ENCODE assay signal across 27 cellular contexts in the genomic region with DNA sequence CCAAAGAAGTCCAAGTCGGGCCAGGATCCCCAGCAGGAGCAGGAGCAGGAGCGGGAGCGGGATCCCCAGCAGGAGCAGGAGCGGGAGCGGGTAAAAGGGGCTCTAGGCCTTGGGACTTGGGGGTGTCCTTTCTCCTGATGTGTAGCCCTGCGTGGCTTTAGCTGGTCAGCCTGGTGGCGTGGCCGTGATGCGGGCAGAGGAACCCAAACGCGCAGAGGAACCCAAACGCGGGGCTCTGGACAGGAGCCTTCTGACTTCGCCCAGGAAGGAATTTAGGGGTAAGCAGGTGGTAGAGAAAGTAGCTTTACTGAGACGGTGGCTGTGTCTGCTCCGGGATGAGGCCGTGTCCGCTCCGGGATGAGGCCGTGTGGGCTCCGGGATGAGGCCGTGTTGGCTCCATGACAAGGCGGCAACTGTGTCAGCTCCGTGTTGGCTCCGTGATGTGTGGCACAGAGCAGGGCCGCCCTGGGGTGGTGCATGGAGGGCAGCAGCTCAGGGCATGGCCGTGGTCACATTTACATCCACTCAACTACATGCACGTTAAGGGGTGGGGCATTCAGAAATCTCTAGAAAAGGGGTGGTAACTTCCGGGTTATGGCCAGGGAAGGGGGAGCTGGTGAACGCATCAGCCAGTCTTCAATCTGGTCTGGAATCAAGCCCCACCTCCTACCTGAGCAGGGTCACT. TPM values are rescaled to one million over a fixed set of nuclear protein-coding genes. Genes with fewer than 3 reads are reported as not detected.
"Had no signal": no experiment of that assay in that cellular context is flagged by ENCODE, and none has a peak within 500 bp of the region (broad histone marks: within the 10 kb centered on the region; RNA-seq: fewer than 3 reads in every experiment).

No MANE protein-coding gene starts in this region.

- H3K27ac Mint-ChIP-seq: activated B cell treated with CpG ODN at 0.5 μM for 24 hours; activated CD4-positive, alpha-beta memory T cell treated with anti-CD3 and anti-CD28 coated beads for 36 hours; activated naive CD8-positive, alpha-beta T cell; activated T-helper 1 cell treated with anti-CD3 and anti-CD28 coated beads, Interleukin-12 subunit alpha, Interleukin-12 subunit beta, Interleukin-2, Interleukin-4 antibody, amounts not matched to agents 30 ng/mL and 10 ng/mL and 1 ng/mL, durations not matched to agents 14 hours and 24 hours and 36 hours; T-helper 2 cell treated with Interferon-gamma antibody and Interleukin-4, amounts not matched to agents 5 μg/mL and 100 μg/mL, for 36 hours had no signal

- H3K9me3 ChIP-seq: gastrocnemius medialis, thyroid gland had no signal

- H3K9me3 Mint-ChIP-seq: activated B cell treated with CpG ODN at 0.5 μM for 24 hours; activated CD4-positive, alpha-beta memory T cell treated with anti-CD3 and anti-CD28 coated beads for 36 hours; activated T-helper 1 cell treated with anti-CD3 and anti-CD28 coated beads, Interleukin-12 subunit alpha, Interleukin-12 subunit beta, Interleukin-2, Interleukin-4 antibody, amounts not matched to agents 30 ng/mL and 10 ng/mL and 1 ng/mL, durations not matched to agents 14 hours and 24 hours and 36 hours; T-helper 2 cell treated with Interferon-gamma antibody and Interleukin-4, amounts not matched to agents 5 μg/mL and 100 μg/mL, for 36 hours had no signal

- H3K36me3 Mint-ChIP-seq: activated CD4-positive, alpha-beta memory T cell treated with anti-CD3 and anti-CD28 coated beads for 36 hours; activated naive CD8-positive, alpha-beta T cell had no signal

- H3K36me3 ChIP-seq: thyroid gland had no signal

- DNase-seq: activated B cell treated with CpG ODN at 0.5 μM for 24 hours; activated CD4-positive, alpha-beta memory T cell treated with anti-CD3 and anti-CD28 coated beads for 36 hours; activated CD4-positive, alpha-beta T cell treated with anti-CD3 and anti-CD28 coated beads for 4 hours; activated gamma-delta T cell treated with Interleukin-2 at 50 U/mL for 16 hours; activated T-cell treated with anti-CD3 and anti-CD28 coated beads for 4 hours; cerebellar nuclear complex; cortex of kidney; gastrocnemius medialis; head of caudate nucleus; midbrain; occipital lobe; retina; stimulated activated CD4-positive, alpha-beta T cell treated with anti-CD3 and anti-CD28 coated beads, Interleukin-12 subunit alpha, Interleukin-12 subunit beta, amount 100 ng/mL, for 4 hours; stimulated activated CD4-positive, alpha-beta T cell treated with anti-CD3 and anti-CD28 coated beads, Interleukin-1b, Interleukin-23, amount 100 ng/mL, for 48 hours; stimulated activated CD8-positive, alpha-beta memory T cell treated with anti-CD3 and anti-CD28 coated beads, Interleukin-4, amount 100 ng/mL, for 48 hours; stimulated activated naive CD4-positive, alpha-beta T cell treated with Interleukin-2 at 50 U/mL for 16 hours; thyroid gland had no signal

- H3K4me1 Mint-ChIP-seq: activated B cell treated with CpG ODN at 0.5 μM for 24 hours had no signal

- H3K4me3 ChIP-seq: gastrocnemius medialis, thyroid gland had no signal

- H3K4me3 Mint-ChIP-seq: activated B cell treated with CpG ODN at 0.5 μM for 24 hours; activated CD4-positive, alpha-beta memory T cell treated with anti-CD3 and anti-CD28 coated beads for 36 hours; activated naive CD8-positive, alpha-beta T cell; activated T-helper 1 cell treated with anti-CD3 and anti-CD28 coated beads, Interleukin-12 subunit alpha, Interleukin-12 subunit beta, Interleukin-2, Interleukin-4 antibody, amounts not matched to agents 30 ng/mL and 10 ng/mL and 1 ng/mL, durations not matched to agents 14 hours and 24 hours and 36 hours; T-helper 2 cell treated with Interferon-gamma antibody and Interleukin-4, amounts not matched to agents 5 μg/mL and 100 μg/mL, for 36 hours had no signal

- H3K27me3 ChIP-seq: gastrocnemius medialis, thyroid gland had no signal

- H3K27ac ChIP-seq: gastrocnemius medialis, thyroid gland had no signal

- H3K27me3 Mint-ChIP-seq: activated B cell treated with CpG ODN at 0.5 μM for 24 hours; activated CD4-positive, alpha-beta memory T cell treated with anti-CD3 and anti-CD28 coated beads for 36 hours; activated naive CD8-positive, alpha-beta T cell had no signal

- ATAC-seq: esophagus mucosa, gastrocnemius medialis, left lobe of liver had no signal

RNA-seq across cellular contexts. Expression of gene NOTUM, which starts 35.9 kb away (rescaled TPM):
- total RNA-seq: activated B cell treated with CpG ODN at 0.5 μM for 24 hours, bronchial epithelial cell, esophagus mucosa, posterior vena cava, subcutaneous adipose tissue had no signal
- polyA plus RNA-seq: keratinocyte, neural cell had no signal
